Comparison of ENCODE assay signal across 21 cellular contexts in genomic region chr7:157944734-157945291, GRCh38.
"Had no signal": no experiment of that assay in that cellular context is flagged by ENCODE, and none has a peak within 500 bp of the region (broad histone marks: within the 10 kb centered on the region; RNA-seq: fewer than 3 reads in every experiment).

No MANE protein-coding gene starts in this region.

- H3K27me3 ChIP-seq: foreskin keratinocyte, hepatocyte, left lung, pancreas, right atrium auricular region, tibial nerve, upper lobe of left lung, uterus had no signal

- H3K4me3 ChIP-seq: esophagus muscularis mucosa, gastroesophageal sphincter, heart left ventricle, hepatocyte, left lung, pancreas, right atrium auricular region, skin epidermis, spleen, thoracic aorta, tibial nerve, upper lobe of left lung, uterus had no signal

- H3K27ac ChIP-seq: esophagus muscularis mucosa, foreskin keratinocyte, gastroesophageal sphincter, heart left ventricle, hepatocyte, left lung, pancreas, right atrium auricular region, skin epidermis, spleen, thoracic aorta, tibial nerve, upper lobe of left lung, uterus had no signal

- H3K4me1 ChIP-seq: esophagus muscularis mucosa, foreskin keratinocyte, gastroesophageal sphincter, heart left ventricle, left lung, pancreas, right atrium auricular region, spleen, tibial nerve, upper lobe of left lung, uterus had no signal

- H3K36me3 ChIP-seq: esophagus muscularis mucosa, gastroesophageal sphincter, heart left ventricle, left lung, pancreas, right atrium auricular region, spleen, thoracic aorta, tibial nerve, upper lobe of left lung, uterus had no signal

- ATAC-seq: foreskin keratinocyte; gastroesophageal sphincter; heart left ventricle; left lung; naive thymus-derived CD8-positive, alpha-beta T cell; pancreas; stimulated activated naive B cell treated with anti-CD40 and anti-IgM and Interleukin-4, amounts not matched to agents 10 μg/mL and 1 μg/mL and 100 μg/mL, for 72 hours had no signal

- DNase-seq: effector CD8-positive, alpha-beta T cell; foreskin keratinocyte; heart left ventricle; kidney; left lung; mammary epithelial cell; mesendoderm; naive thymus-derived CD8-positive, alpha-beta T cell; nephron progenitor cell; pancreas; spleen; stimulated activated naive B cell treated with anti-CD40 and anti-IgM and Interleukin-4, amounts not matched to agents 10 μg/mL and 1 μg/mL and 100 μg/mL, for 72 hours; upper lobe of left lung; uterus had no signal

- H3K9me3 ChIP-seq: uterus had no signal
